34 cellular contexts compared by ENCODE assay signal in genomic region chr2:111978452-111979170, GRCh38.
"Had no signal": no experiment of that assay in that cellular context is flagged by ENCODE, and none has a peak within 500 bp of the region (broad histone marks: within the 10 kb centered on the region; RNA-seq: fewer than 3 reads in every experiment).

No MANE protein-coding gene starts in this region.

- H3K27ac ChIP-seq: brain microvascular endothelial cell, esophagus muscularis mucosa, foreskin keratinocyte, gastrocnemius medialis, heart left ventricle had no signal

- H3K4me3 Mint-ChIP-seq: activated CD4-positive, alpha-beta memory T cell treated with anti-CD3 and anti-CD28 coated beads for 36 hours; activated CD4-positive, alpha-beta T cell treated with anti-CD3 and anti-CD28 coated beads for 36 hours; activated CD4-positive, alpha-beta T cell treated with anti-CD3 and anti-CD28 coated beads, Interleukin-2, amount 10 ng/mL, durations not matched to agents 24 days and 14 days; activated naive CD4-positive, alpha-beta T cell treated with anti-CD3 and anti-CD28 coated beads, Interleukin-2, amount 10 ng/mL, durations not matched to agents 7 days and 5 days; activated naive CD8-positive, alpha-beta T cell treated with anti-CD3 and anti-CD28 coated beads, Interleukin-2, amount 10 ng/mL, durations not matched to agents 7 days and 5 days; activated T-cell treated with anti-CD3 and anti-CD28 coated beads, Interleukin-2, amount 50 U/mL, for 24 hours; activated T-cell treated with anti-CD3 and anti-CD28 coated beads, Interleukin-2, amount 50 U/mL, for 72 hours; endodermal cell; T-helper 17 cell; T-helper 2 cell treated with Interferon-gamma antibody and Interleukin-4, amounts not matched to agents 5 μg/mL and 100 μg/mL, for 36 hours had no signal

- H3K36me3 ChIP-seq: brain microvascular endothelial cell had no signal

- H3K27me3 ChIP-seq: brain microvascular endothelial cell, esophagus muscularis mucosa, gastrocnemius medialis, heart left ventricle had no signal

- ATAC-seq: activated CD4-positive, alpha-beta T cell treated with anti-CD3 and anti-CD28 coated beads for 36 hours; activated naive CD4-positive, alpha-beta T cell treated with anti-CD3 and anti-CD28 coated beads, Interleukin-2, amount 50 U/mL, for 72 hours; activated T-cell treated with anti-CD3 and anti-CD28 coated beads, Interleukin-2, amount 50 U/mL, for 72 hours; foreskin keratinocyte; gastrocnemius medialis; heart left ventricle; T-helper 17 cell had no signal

- H3K36me3 Mint-ChIP-seq: activated naive CD4-positive, alpha-beta T cell treated with anti-CD3 and anti-CD28 coated beads, Interleukin-2, amount 10 ng/mL, durations not matched to agents 7 days and 5 days had no signal

- H3K9me3 ChIP-seq: gastrocnemius medialis had no signal

- FAIRE-seq: astrocyte, bronchial epithelial cell, colon had no signal

- H3K4me3 ChIP-seq: esophagus muscularis mucosa, gastrocnemius medialis, heart left ventricle had no signal

- H3K27ac Mint-ChIP-seq: activated CD4-positive, alpha-beta memory T cell treated with anti-CD3 and anti-CD28 coated beads for 36 hours; activated CD4-positive, alpha-beta T cell treated with anti-CD3 and anti-CD28 coated beads for 36 hours; activated CD4-positive, alpha-beta T cell treated with anti-CD3 and anti-CD28 coated beads, Interleukin-2, amount 10 ng/mL, durations not matched to agents 24 days and 14 days; activated naive CD4-positive, alpha-beta T cell treated with anti-CD3 and anti-CD28 coated beads, Interleukin-2, amount 10 ng/mL, durations not matched to agents 7 days and 5 days; activated naive CD4-positive, alpha-beta T cell treated with anti-CD3 and anti-CD28 coated beads, Interleukin-2, amount 50 U/mL, for 72 hours; activated naive CD8-positive, alpha-beta T cell treated with anti-CD3 and anti-CD28 coated beads, Interleukin-2, amount 10 ng/mL, durations not matched to agents 7 days and 5 days; activated T-cell treated with anti-CD3 and anti-CD28 coated beads, Interleukin-2, amount 50 U/mL, for 24 hours; activated T-cell treated with anti-CD3 and anti-CD28 coated beads, Interleukin-2, amount 50 U/mL, for 72 hours; endodermal cell; T-helper 17 cell; T-helper 2 cell treated with Interferon-gamma antibody and Interleukin-4, amounts not matched to agents 5 μg/mL and 100 μg/mL, for 36 hours had no signal

- DNase-seq: activated CD4-positive, alpha-beta memory T cell treated with anti-CD3 and anti-CD28 coated beads for 36 hours; activated CD4-positive, alpha-beta T cell treated with anti-CD3 and anti-CD28 coated beads for 36 hours; activated CD4-positive, alpha-beta T cell treated with anti-CD3 and anti-CD28 coated beads, Interleukin-2, amount 10 ng/mL, durations not matched to agents 24 days and 14 days; activated CD4-positive, CD25-positive, alpha-beta regulatory T cell; activated CD4-positive, CD25-positive, alpha-beta regulatory T cell treated with anti-CD3 and anti-CD28 coated beads, Interleukin-2, amount 50 U/mL, for 72 hours; activated CD8-positive, alpha-beta memory T cell treated with anti-CD3 and anti-CD28 coated beads, Interleukin-2, amount 50 U/mL, for 48 hours; activated gamma-delta T cell; activated naive CD4-positive, alpha-beta T cell; activated naive CD4-positive, alpha-beta T cell treated with anti-CD3 and anti-CD28 coated beads, Interleukin-2, amount 10 ng/mL, durations not matched to agents 7 days and 5 days; activated naive CD8-positive, alpha-beta T cell treated with anti-CD3 and anti-CD28 coated beads, Interleukin-2, amount 10 ng/mL, durations not matched to agents 7 days and 5 days; activated T-cell treated with anti-CD3 and anti-CD28 coated beads for 4 hours; activated T-cell treated with anti-CD3 and anti-CD28 coated beads, Interleukin-2, amount 50 U/mL, for 24 hours; activated T-cell treated with anti-CD3 and anti-CD28 coated beads, Interleukin-2, amount 50 U/mL, for 72 hours; amniotic stem cell; anterior cingulate cortex; brain microvascular endothelial cell; cortex of kidney; dermis blood vessel endothelial cell; effector CD8-positive, alpha-beta T cell; endodermal cell; erythroblast; foreskin keratinocyte; gastrocnemius medialis; glutamatergic neuron; heart left ventricle; T-helper 1 cell; T-helper 17 cell; T1000 had no signal
